ENCODE assay signal across 9 cellular contexts in genomic region chr11:66318576-66318970, GRCh38. TPM values are rescaled to one million over a fixed set of nuclear protein-coding genes. Genes with fewer than 3 reads are reported as not detected.
DNase-seq lines count a peak whose midpoint lies in the region; ATAC-seq and TF ChIP-seq lines count a peak whose summit lies in the region.
"Had no signal": no experiment of that assay in that cellular context is flagged by ENCODE, and none has a peak within 500 bp of the region (broad histone marks: within the 10 kb centered on the region; RNA-seq: fewer than 3 reads in every experiment).

No MANE protein-coding gene starts in this region.

- H3K4me1 Mint-ChIP-seq in activated CD8-positive, alpha-beta memory T cell treated with anti-CD3 and anti-CD28 coated beads, Interleukin-2, amount 10 ng/mL, durations not matched to agents 7 days and 5 days = peaks cover 58% of the 10 kb centered on the region
- H3K4me1 Mint-ChIP-seq in activated CD8-positive, alpha-beta T cell treated with anti-CD3 and anti-CD28 coated beads, Interleukin-2, amount 10 ng/mL, durations not matched to agents 7 days and 5 days (ENCODE audit: low read depth) = peaks cover 79% of the 10 kb centered on the region

- peaks cover 20% of the 10 kb centered on the region for H3K36me3 Mint-ChIP-seq in activated CD8-positive, alpha-beta memory T cell treated with anti-CD3 and anti-CD28 coated beads, Interleukin-2, amount 10 ng/mL, durations not matched to agents 7 days and 5 days
- H3K36me3 Mint-ChIP-seq in activated CD8-positive, alpha-beta T cell treated with anti-CD3 and anti-CD28 coated beads, Interleukin-2, amount 10 ng/mL, durations not matched to agents 7 days and 5 days (ENCODE audit: low read depth) = peaks cover 43% of the 10 kb centered on the region

- H3K27me3 ChIP-seq in left lung (peaks cover 0 to 21% of the 10 kb centered on the region in 2 donors), stomach (peaks cover 0 to 12% (median 0%) of the 10 kb centered on the region in 3 donors)

- H3K9me3 ChIP-seq in left lung (no peaks in the 10 kb centered on the region), stomach (no peaks in the 10 kb centered on the region)

- CTCF ChIA-PET in activated CD8-positive, alpha-beta memory T cell treated with anti-CD3 and anti-CD28 coated beads, Interleukin-2, amount 10 ng/mL, durations not matched to agents 7 days and 5 days (lab: Charles Lee) = interaction anchor here (0.9 to 2.7 kb wide), 4 partner anchors 8 to 53 kb away, joined by 5 to 14 read pairs (median 10); partner anchors contain the start of genes RIN1 and SLC29A2
- CTCF ChIA-PET in activated CD8-positive, alpha-beta T cell treated with anti-CD3 and anti-CD28 coated beads, Interleukin-2, amount 10 ng/mL, durations not matched to agents 7 days and 5 days (lab: Charles Lee) = interaction anchor here (2.4 kb wide), 1 partner anchor 8 kb away, joined by 15 read pairs; no protein-coding TSS in a partner anchor

- intact Hi-C loops in left lung (cut with DNase I) = loop anchor here in 1 of 2 donors (10.0 kb wide), 1 partner anchor 66 kb away; no protein-coding TSS in a partner anchor
- intact Hi-C loops in stomach (cut with DNase I; ENCODE audit: low total_unique reads) = loop anchor here (10.0 kb wide), 1 partner anchor 66 kb away; no protein-coding TSS in a partner anchor

- H3K4me3 ChIP-seq in left lung (no peak overlapping the region), stomach (no peak overlapping the region)

- ATAC-seq in activated CD8-positive, alpha-beta memory T cell treated with anti-CD3 and anti-CD28 coated beads, Interleukin-2, amount 10 ng/mL, durations not matched to agents 7 days and 5 days = no peak
- ATAC-seq in activated CD8-positive, alpha-beta T cell treated with anti-CD3 and anti-CD28 coated beads, Interleukin-2, amount 10 ng/mL, durations not matched to agents 7 days and 5 days = no peak
- ATAC-seq in left lung (no peak), HG02623 (IDR thresholded peaks at IDR 0.05; ENCODE audit: unreplicated experiment) (no peak), HG02870 (IDR thresholded peaks at IDR 0.05; ENCODE audit: unreplicated experiment) (no peak)

- peak overlapping the region; percentile 99 for H3K27ac Mint-ChIP-seq in activated CD8-positive, alpha-beta memory T cell treated with anti-CD3 and anti-CD28 coated beads, Interleukin-2, amount 10 ng/mL, durations not matched to agents 7 days and 5 days
- peak overlapping the region; percentile 99 for H3K27ac Mint-ChIP-seq in activated CD8-positive, alpha-beta T cell treated with anti-CD3 and anti-CD28 coated beads, Interleukin-2, amount 10 ng/mL, durations not matched to agents 7 days and 5 days

- WGBS in stomach, 5 donors = 55 to 74% (median 63%) methylated on average over 4 of the region's 4 CpGs

- DNase-seq in activated CD8-positive, alpha-beta memory T cell treated with anti-CD3 and anti-CD28 coated beads, Interleukin-2, amount 10 ng/mL, durations not matched to agents 7 days and 5 days = no peak
- no peak for DNase-seq in activated CD8-positive, alpha-beta memory T cell treated with anti-CD3 and anti-CD28 coated beads, Interleukin-2, amount 50 U/mL, for 4 hours
- DNase-seq in activated CD8-positive, alpha-beta T cell treated with anti-CD3 and anti-CD28 coated beads, Interleukin-2, amount 10 ng/mL, durations not matched to agents 7 days and 5 days = no peak
- DNase-seq in left lung = peak in 1 of 2 donors; percentile 22
- DNase-seq in stomach = no peak
- no peak for DNase-seq in occipital lobe (lab: John Stamatoyannopoulos, UW)
- DNase-seq: hippocampal formation had no signal

- no peak for TF ChIP-seq POLR2A in stomach (IDR thresholded peaks at IDR 0.05)

- H3K4me3 Mint-ChIP-seq in activated CD8-positive, alpha-beta memory T cell treated with anti-CD3 and anti-CD28 coated beads, Interleukin-2, amount 10 ng/mL, durations not matched to agents 7 days and 5 days = peak overlapping the region; percentile 49
- H3K4me3 Mint-ChIP-seq in activated CD8-positive, alpha-beta T cell treated with anti-CD3 and anti-CD28 coated beads, Interleukin-2, amount 10 ng/mL, durations not matched to agents 7 days and 5 days = peak overlapping the region; percentile 87

- H3K27ac ChIP-seq in left lung (peak overlapping the region; percentile 41 to 82), stomach (peak overlapping the region in 4 of 5 donors; percentile 84 to 94 (median 86))

- no peaks in the 10 kb centered on the region for H3K27me3 Mint-ChIP-seq in activated CD8-positive, alpha-beta memory T cell treated with anti-CD3 and anti-CD28 coated beads, Interleukin-2, amount 10 ng/mL, durations not matched to agents 7 days and 5 days
- H3K27me3 Mint-ChIP-seq in activated CD8-positive, alpha-beta T cell treated with anti-CD3 and anti-CD28 coated beads, Interleukin-2, amount 10 ng/mL, durations not matched to agents 7 days and 5 days (ENCODE audit: low read depth) = no peaks in the 10 kb centered on the region

- H3K36me3 ChIP-seq in left lung (no peaks in the 10 kb centered on the region), stomach (no peaks in the 10 kb centered on the region)

- peaks cover 2% of the 10 kb centered on the region for H3K9me3 Mint-ChIP-seq in activated CD8-positive, alpha-beta memory T cell treated with anti-CD3 and anti-CD28 coated beads, Interleukin-2, amount 10 ng/mL, durations not matched to agents 7 days and 5 days (ENCODE audit: low read depth)
- H3K9me3 Mint-ChIP-seq in activated CD8-positive, alpha-beta T cell treated with anti-CD3 and anti-CD28 coated beads, Interleukin-2, amount 10 ng/mL, durations not matched to agents 7 days and 5 days (ENCODE audit: insufficient read depth) = peaks cover 13% of the 10 kb centered on the region

- H3K4me1 ChIP-seq in left lung (peaks cover 14 to 33% of the 10 kb centered on the region in 2 donors), stomach (peaks cover 38 to 55% (median 52%) of the 10 kb centered on the region in 4 donors)

- no peak for TF ChIP-seq CTCF in left lung (IDR thresholded peaks at IDR 0.05)
- no peak for TF ChIP-seq CTCF in stomach (IDR thresholded peaks at IDR 0.05)

- POLR2A ChIA-PET in activated CD8-positive, alpha-beta T cell treated with anti-CD3 and anti-CD28 coated beads, Interleukin-2, amount 10 ng/mL, durations not matched to agents 7 days and 5 days (lab: Charles Lee) = interaction anchor here (0.8 to 3.9 kb wide), 4 partner anchors 8 to 54 kb away, joined by 3 to 33 read pairs (median 12); partner anchors contain the start of genes RIN1 and SLC29A2

- no peak for TF ChIP-seq EP300 in stomach (IDR thresholded peaks at IDR 0.05)

RNA-seq across cellular contexts. Expression of gene CD248, which starts 1.7 kb away (rescaled TPM):
- 10 to 100 TPM; 16.8 to 35.5 TPM for total RNA-seq in activated CD8-positive, alpha-beta memory T cell treated with anti-CD3 and anti-CD28 coated beads, Interleukin-2, amount 10 ng/mL, durations not matched to agents 7 days and 5 days
- 10 to 100 TPM; 79.5 to 80.8 TPM for total RNA-seq in activated CD8-positive, alpha-beta T cell treated with anti-CD3 and anti-CD28 coated beads, Interleukin-2, amount 10 ng/mL, durations not matched to agents 7 days and 5 days
- 10 to 100 TPM; 69.8 to 74.3 TPM for total RNA-seq in left lung
- 10 to 100 TPM in 2 of 5 donors, 1 to 10 TPM in 2, under 1 TPM in 1; 0.58 to 66.9 (median 6.8) TPM for total RNA-seq in stomach
- polyA plus RNA-seq in stomach = 1 to 10 TPM; 2.3 to 5.6 (median 4.6) TPM
- total RNA-seq in occipital lobe = 1.1 TPM

RNA-seq across cellular contexts. Expression of gene RIN1, which starts 17.7 kb away (rescaled TPM):
- total RNA-seq in activated CD8-positive, alpha-beta memory T cell treated with anti-CD3 and anti-CD28 coated beads, Interleukin-2, amount 10 ng/mL, durations not matched to agents 7 days and 5 days = 1 to 10 TPM in 1 of 2 experiments, under 1 TPM in 1; 0.68 to 2.5 TPM
- total RNA-seq in activated CD8-positive, alpha-beta T cell treated with anti-CD3 and anti-CD28 coated beads, Interleukin-2, amount 10 ng/mL, durations not matched to agents 7 days and 5 days = 1 to 10 TPM; 1.3 TPM
- total RNA-seq in left lung (10 to 100 TPM in 1 of 2 donors, 1 to 10 TPM in 1; 7.1 to 10.2 TPM), stomach (10 to 100 TPM in 2 of 5 donors, 1 to 10 TPM in 2, under 1 TPM in 1; 0.58 to 26.4 (median 7.1) TPM), occipital lobe (0.47 TPM)
- polyA plus RNA-seq in stomach = 10 to 100 TPM in 2 of 3 donors, 1 to 10 TPM in 1; 7.8 to 17.3 (median 10.7) TPM

RNA-seq across cellular contexts. Expression of gene BRMS1, which starts 26.3 kb away (rescaled TPM):
- total RNA-seq in activated CD8-positive, alpha-beta memory T cell treated with anti-CD3 and anti-CD28 coated beads, Interleukin-2, amount 10 ng/mL, durations not matched to agents 7 days and 5 days = 10 to 100 TPM; 55.3 to 56.8 TPM
- total RNA-seq in activated CD8-positive, alpha-beta T cell treated with anti-CD3 and anti-CD28 coated beads, Interleukin-2, amount 10 ng/mL, durations not matched to agents 7 days and 5 days = 10 to 100 TPM; 53.2 to 57.1 TPM
- 10 to 100 TPM; 28.7 to 34.3 TPM for total RNA-seq in left lung
- total RNA-seq in stomach = 100 to 1,000 TPM in 1 of 5 donors, 10 to 100 TPM in 4; 14.6 to 105 (median 37.4) TPM
- 10 to 100 TPM; 60.1 to 68.7 (median 64.2) TPM for polyA plus RNA-seq in stomach
- total RNA-seq in occipital lobe = 17.6 TPM

RNA-seq across cellular contexts. Expression of gene TMEM151A, which starts 26.9 kb away (rescaled TPM):
- total RNA-seq in activated CD8-positive, alpha-beta memory T cell treated with anti-CD3 and anti-CD28 coated beads, Interleukin-2, amount 10 ng/mL, durations not matched to agents 7 days and 5 days = not detected
- total RNA-seq in activated CD8-positive, alpha-beta T cell treated with anti-CD3 and anti-CD28 coated beads, Interleukin-2, amount 10 ng/mL, durations not matched to agents 7 days and 5 days = not detected
- total RNA-seq in left lung = under 1 TPM in 1 of 2 donors, not detected in 1; 0.21 TPM
- total RNA-seq in stomach = 10 to 100 TPM in 2 of 5 donors, 1 to 10 TPM in 1, not detected in 2; 2.8 to 19.6 (median 18.3) TPM
- 1 to 10 TPM in 2 of 3 donors, under 1 TPM in 1; 0.46 to 2.8 (median 2.4) TPM for polyA plus RNA-seq in stomach
- 6.4 TPM for total RNA-seq in occipital lobe

RNA-seq across cellular contexts. Expression of gene B4GAT1, which starts 28.9 kb away (rescaled TPM):
- total RNA-seq in activated CD8-positive, alpha-beta memory T cell treated with anti-CD3 and anti-CD28 coated beads, Interleukin-2, amount 10 ng/mL, durations not matched to agents 7 days and 5 days = 1 to 10 TPM; 7.9 to 8.7 TPM
- 1 to 10 TPM; 7.6 TPM for total RNA-seq in activated CD8-positive, alpha-beta T cell treated with anti-CD3 and anti-CD28 coated beads, Interleukin-2, amount 10 ng/mL, durations not matched to agents 7 days and 5 days
- total RNA-seq in left lung = 10 to 100 TPM; 22.9 to 29.7 TPM
- 10 to 100 TPM in 4 of 5 donors, 1 to 10 TPM in 1; 3.5 to 22.3 (median 18.4) TPM for total RNA-seq in stomach
- 10 to 100 TPM; 10.8 to 17.3 (median 11.3) TPM for polyA plus RNA-seq in stomach
- total RNA-seq in occipital lobe = 63.2 TPM
